ENCODE assay signal across 9 cellular contexts in the genomic region with DNA sequence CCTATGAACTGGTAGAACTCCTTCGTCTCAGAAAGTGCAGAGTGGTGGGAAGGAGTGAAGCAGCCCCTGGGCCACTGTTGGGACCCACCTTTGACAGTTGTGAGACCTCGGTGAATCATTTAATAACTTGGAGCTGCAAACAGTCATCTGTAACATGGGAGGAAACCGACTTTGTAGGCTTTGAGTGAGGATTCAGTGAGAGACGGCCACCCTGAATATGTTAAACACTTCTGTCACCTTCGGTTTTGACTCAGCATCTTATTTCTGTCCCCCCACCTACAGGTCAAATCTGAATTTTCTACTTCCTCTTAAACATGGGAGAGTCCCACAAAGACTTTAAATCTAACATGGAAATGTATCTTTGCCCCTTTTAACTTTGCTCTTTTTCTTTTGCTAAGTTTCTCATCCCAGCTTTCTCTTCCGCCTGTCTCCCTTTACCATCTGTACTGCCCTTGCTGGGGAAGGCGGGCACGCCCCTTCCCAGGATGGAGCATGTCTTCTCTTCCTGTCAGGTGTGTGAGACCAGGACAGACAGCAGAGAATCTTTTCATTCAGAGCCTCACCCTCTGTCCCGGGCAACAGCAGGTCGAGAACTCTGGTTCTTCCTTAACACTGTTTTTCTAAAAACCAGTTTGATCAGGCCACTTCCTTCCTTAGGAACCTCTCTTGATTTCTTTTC. TPM values are rescaled to one million over a fixed set of nuclear protein-coding genes. Genes with fewer than 3 reads are reported as not detected.
DNase-seq lines count a peak whose midpoint lies in the region; ATAC-seq, FAIRE-seq and TF ChIP-seq lines count a peak whose summit lies in the region.
"Had no signal": no experiment of that assay in that cellular context is flagged by ENCODE, and none has a peak within 500 bp of the region (broad histone marks: within the 10 kb centered on the region; RNA-seq: fewer than 3 reads in every experiment).

No MANE protein-coding gene starts in this region.

- peak; percentile 48 for DNase-seq in stimulated activated CD4-positive, alpha-beta T cell treated with anti-CD3 and anti-CD28 coated beads, Interleukin-15, amount 100 ng/mL, for 24 hours
- no peak for DNase-seq in NCI-H226
- DNase-seq in AG08395 (ENCODE audit: low spot score), result no peak
- no peak for DNase-seq in HUDEP-2 (lab: John Stamatoyannopoulos, UW; ENCODE audit: unreplicated experiment in 76 of 76)
- DNase-seq in pancreas, result no peak
- DNase-seq: cerebellar nuclear complex had no signal

- H3K36me3 ChIP-seq in pancreas, result peaks cover 0 to 58% (median 20%) of the 10 kb centered on the region in 3 donors

- no peaks in the 10 kb centered on the region for H3K27me3 ChIP-seq in pancreas

- no peaks in the 10 kb centered on the region for H3K4me1 ChIP-seq in pancreas

- H3K9me3 ChIP-seq in pancreas, result no peaks in the 10 kb centered on the region

- 91 to 92% methylated on average over 10 of the region's 10 CpGs for WGBS in pancreas, 2 donors

- TF ChIP-seq CTCF in pancreas (IDR thresholded peaks at IDR 0.05), result no peak

- no peak for FAIRE-seq in pancreas (lab: Jason Lieb, UNC)

- no peak overlapping the region for H3K27ac ChIP-seq in pancreas

- H3K4me3 ChIP-seq in pancreas, result no peak overlapping the region

- ATAC-seq in GM18873 (IDR thresholded peaks at IDR 0.05; ENCODE audit: low FRiP score, unreplicated experiment) (peak; percentile 92), GM21786 (IDR thresholded peaks at IDR 0.05; ENCODE audit: unreplicated experiment) (peak; percentile 88), HG03571 (IDR thresholded peaks at IDR 0.05; ENCODE audit: unreplicated experiment) (peak; percentile 89), pancreas (no peak)

- intact Hi-C loops in pancreas (cut with DNase I), result no loop called here

RNA-seq across cellular contexts. Expression of a gene that starts 37.1 kb away (rescaled TPM):
- 10 to 100 TPM; 25.5 to 37.1 (median 29.8) TPM for total RNA-seq in pancreas
- polyA plus RNA-seq in pancreas, result 10 to 100 TPM; 16.2 to 27.6 TPM

RNA-seq across cellular contexts. Expression of a gene that starts 45.1 kb away (rescaled TPM):
- total RNA-seq in pancreas, result 10 to 100 TPM; 10.1 to 13.6 (median 11.0) TPM
- polyA plus RNA-seq in pancreas, result 1 to 10 TPM; 5.0 to 7.2 TPM

Comparison
In these comparisons a context has a peak if more than half of its experiments do, and no peak if none do; other contexts are left out.
1. ATAC-seq: peak in GM18873 (single experiment), GM21786 (single experiment) and HG03571 (single experiment); none in pancreas (0 of 4).